ENCODE assay signal across 17 cellular contexts in genomic region chr22:20558534-20558933, GRCh38. TPM values are rescaled to one million over a fixed set of nuclear protein-coding genes. Genes with fewer than 3 reads are reported as not detected.
DNase-seq lines count a peak whose midpoint lies in the region; ATAC-seq and TF ChIP-seq lines count a peak whose summit lies in the region.
"Had no signal": no experiment of that assay in that cellular context is flagged by ENCODE, and none has a peak within 500 bp of the region (broad histone marks: within the 10 kb centered on the region; RNA-seq: fewer than 3 reads in every experiment).

No MANE protein-coding gene starts in this region.

- peak overlapping the region; percentile 95 for H3K27ac Mint-ChIP-seq in activated CD8-positive, alpha-beta T cell treated with anti-CD3 and anti-CD28 coated beads for 36 hours
- peak overlapping the region; percentile 17 for H3K27ac Mint-ChIP-seq in memory B cell
- H3K27ac Mint-ChIP-seq: endodermal cell had no signal

- TF ChIP-seq CTCF in left ventricle myocardium inferior (IDR thresholded peaks at IDR 0.05; ENCODE audit: borderline replicate concordance): no peak
- TF ChIP-seq CTCF in heart right ventricle (IDR thresholded peaks at IDR 0.05): no peak
- no peak for TF ChIP-seq CTCF in activated CD8-positive, alpha-beta T cell treated with anti-CD3 and anti-CD28 coated beads for 36 hours (IDR thresholded peaks at IDR 0.05)

- CTCF ChIA-PET in activated CD8-positive, alpha-beta T cell treated with anti-CD3 and anti-CD28 coated beads for 36 hours (lab: Charles Lee): interaction anchor here (14.0 kb wide), 1 partner anchor 8 kb away, joined by 234 read pairs; no protein-coding TSS in a partner anchor

- peaks cover 64% of the 10 kb centered on the region for H3K36me3 ChIP-seq in left ventricle myocardium inferior
- H3K36me3 ChIP-seq in heart right ventricle: peaks cover 0 to 99% (median 33%) of the 10 kb centered on the region in 9 donors

- intact Hi-C loops in left ventricle myocardium inferior (cut with micrococcal nuclease) (loop anchor here (10.0 kb wide), 1 partner anchor 64 kb away; the partner anchor contains the start of gene KLHL22), heart right ventricle (cut with DNase I) (loop anchor here in 1 of 10 donors (5.0 kb wide), 1 partner anchor 51 kb away; the partner anchor contains the start of gene MED15)
- intact Hi-C loops in activated CD8-positive, alpha-beta T cell treated with anti-CD3 and anti-CD28 coated beads for 36 hours (cut with micrococcal nuclease): no loop called here

- peaks cover 10% of the 10 kb centered on the region for H3K9me3 Mint-ChIP-seq in activated CD8-positive, alpha-beta T cell treated with anti-CD3 and anti-CD28 coated beads for 36 hours
- H3K9me3 Mint-ChIP-seq in memory B cell: peaks cover 7% of the 10 kb centered on the region

- H3K4me1 ChIP-seq in left ventricle myocardium inferior: peaks cover 50% of the 10 kb centered on the region
- peaks cover 12 to 53% (median 42%) of the 10 kb centered on the region in 9 donors for H3K4me1 ChIP-seq in heart right ventricle

- H3K27me3 ChIP-seq in left ventricle myocardium inferior (ENCODE audit: low read depth) (no peaks in the 10 kb centered on the region), heart right ventricle (no peaks in the 10 kb centered on the region)
- H3K27me3 ChIP-seq: ascending aorta, left lung, thyroid gland had no signal

- H3K4me3 Mint-ChIP-seq in activated CD8-positive, alpha-beta T cell treated with anti-CD3 and anti-CD28 coated beads for 36 hours: no peak overlapping the region
- no peak overlapping the region for H3K4me3 Mint-ChIP-seq in memory B cell
- H3K4me3 Mint-ChIP-seq: endodermal cell had no signal

- ATAC-seq in heart right ventricle: no peak
- no peak for ATAC-seq in activated CD8-positive, alpha-beta T cell treated with anti-CD3 and anti-CD28 coated beads for 36 hours
- ATAC-seq in memory B cell (ENCODE audit: low read depth): no peak
- no peak for ATAC-seq in GM21526 (IDR thresholded peaks at IDR 0.05; ENCODE audit: low FRiP score, unreplicated experiment)
- ATAC-seq: left lung, right cardiac atrium had no signal

- H3K4me1 Mint-ChIP-seq in activated CD8-positive, alpha-beta T cell treated with anti-CD3 and anti-CD28 coated beads for 36 hours (ENCODE audit: low read depth): peaks cover 73% of the 10 kb centered on the region
- H3K4me1 Mint-ChIP-seq in memory B cell: peaks cover 13% of the 10 kb centered on the region
- H3K4me1 Mint-ChIP-seq: endodermal cell had no signal

- DNase-seq in left ventricle myocardium inferior: no peak
- no peak for DNase-seq in heart right ventricle
- no peak for DNase-seq in activated CD8-positive, alpha-beta T cell treated with anti-CD3 and anti-CD28 coated beads for 36 hours
- DNase-seq in memory B cell (ENCODE audit: low spot score in 2 of 2): no peak
- no peak for DNase-seq in NCI-H748 treated with DMSO at 0.1 percent for 48 hours (lab: John Stamatoyannopoulos, UW)
- no peak for DNase-seq in substantia nigra (lab: John Stamatoyannopoulos, UW)
- DNase-seq: activated CD4-positive, alpha-beta T cell treated with anti-CD3 and anti-CD28 coated beads, Interleukin-2, amount 50 U/mL, for 4 hours; endodermal cell; GM23248; left lung; NCI-H1092; NCI-H2081 treated with DMSO at 0.1 percent for 48 hours; right cardiac atrium; stimulated activated CD4-positive, alpha-beta T cell treated with anti-CD3 and anti-CD28 coated beads, Interleukin-15, amount 100 ng/mL, for 24 hours; thyroid gland had no signal

- WGBS in heart right ventricle, 2 donors: 97 to 100% methylated on average over 2 of the region's 2 CpGs

- H3K27me3 Mint-ChIP-seq in activated CD8-positive, alpha-beta T cell treated with anti-CD3 and anti-CD28 coated beads for 36 hours: no peaks in the 10 kb centered on the region
- H3K27me3 Mint-ChIP-seq in memory B cell: no peaks in the 10 kb centered on the region

- H3K9me3 ChIP-seq in left ventricle myocardium inferior (replicated peaks): no peaks in the 10 kb centered on the region
- H3K9me3 ChIP-seq in heart right ventricle: peaks cover 0 to 10% (median 0%) of the 10 kb centered on the region in 11 donors
- H3K9me3 ChIP-seq: ascending aorta, left lung, thyroid gland had no signal

- POLR2A ChIA-PET in activated CD8-positive, alpha-beta T cell treated with anti-CD3 and anti-CD28 coated beads for 36 hours (lab: Charles Lee): interaction anchor here (0.6 to 3.1 kb wide), 3 partner anchors 31 to 159 kb away, joined by 3 to 17 read pairs (median 4); partner anchors contain the start of gene MED15

- H3K36me3 Mint-ChIP-seq in activated CD8-positive, alpha-beta T cell treated with anti-CD3 and anti-CD28 coated beads for 36 hours (ENCODE audit: low read depth): peaks cover 79% of the 10 kb centered on the region
- H3K36me3 Mint-ChIP-seq in memory B cell: peaks cover 44% of the 10 kb centered on the region

- H3K4me3 ChIP-seq in left ventricle myocardium inferior (no peak overlapping the region), heart right ventricle (no peak overlapping the region)
- H3K4me3 ChIP-seq: ascending aorta, GM23248, left lung, thyroid gland had no signal

- H3K27ac ChIP-seq in left ventricle myocardium inferior (replicated peaks): peak overlapping the region; percentile 95
- H3K27ac ChIP-seq in heart right ventricle: peak overlapping the region in 1 of 10 donors; percentile 87
- H3K27ac ChIP-seq in substantia nigra (ENCODE audit: low read depth, low read length, poor library complexity, severe bottlenecking): no peak overlapping the region
- H3K27ac ChIP-seq: GM23248, thyroid gland had no signal

RNA-seq across cellular contexts. Expression of gene MED15, which starts 51.1 kb away (rescaled TPM):
- 40.3 TPM for total RNA-seq in left ventricle myocardium inferior
- 10 to 100 TPM; 35.6 to 66.8 (median 44.0) TPM for total RNA-seq in heart right ventricle
- polyA plus RNA-seq in heart right ventricle: 10 to 100 TPM; 33.8 to 40.8 TPM
- 100 to 1,000 TPM; 110 to 118 TPM for total RNA-seq in activated CD8-positive, alpha-beta T cell treated with anti-CD3 and anti-CD28 coated beads for 36 hours
